ENCODE assay signal across 2 cellular contexts in genomic region chr20:10219993-10220750, GRCh38.
TF ChIP-seq lines count a peak whose summit lies in the region.

No MANE protein-coding gene starts in this region.

TF ChIP-seq in SK-N-SH, 30 proteins besides CTCF, POLR2A, EP300 and RAD21 (continued from another document):
- TF ChIP-seq REST (IDR thresholded peaks at IDR 0.05; ENCODE audit: low read depth, low read length) (no peak), JUND (IDR thresholded peaks at IDR 0.05) (peak; percentile 57), RFX5 (IDR thresholded peaks at IDR 0.05; ENCODE audit: low read length) (no peak), ELF1 (IDR thresholded peaks at IDR 0.05) (no peak), RXRA (IDR thresholded peaks at IDR 0.05; ENCODE audit: borderline replicate concordance, low read depth) (no peak), FOSL2 (IDR thresholded peaks at IDR 0.05; ENCODE audit: borderline replicate concordance, low read depth) (peak; percentile 40; the same call in 1 of the 2 replicates)
TF ChIP-seq in SK-N-SH: peak in this region for 3.

TF ChIP-seq in SK-N-SH treated with all-trans-retinoic acid at 6 μM for 48 hours, 23 proteins besides CTCF, POLR2A, EP300 and RAD21 (continued from another document):
- TF ChIP-seq ZFP30 (CRISPR knock-in tag; IDR thresholded peaks at IDR 0.05) (no peak), SNAI2 (CRISPR knock-in tag; IDR thresholded peaks at IDR 0.05) (no peak), ZFP3 (CRISPR knock-in tag; IDR thresholded peaks at IDR 0.05) (no peak), ISL1 (CRISPR knock-in tag; IDR thresholded peaks at IDR 0.05) (no peak), ZNF565 (CRISPR knock-in tag; conservative IDR thresholded peaks at IDR 0.05; ENCODE audit: low read depth) (no peak), PPARA (CRISPR knock-in tag; IDR thresholded peaks at IDR 0.05; ENCODE audit: borderline replicate concordance) (no peak), GLIS3 (CRISPR knock-in tag; IDR thresholded peaks at IDR 0.05) (no peak)
- TF ChIP-seq, protein P1, sequence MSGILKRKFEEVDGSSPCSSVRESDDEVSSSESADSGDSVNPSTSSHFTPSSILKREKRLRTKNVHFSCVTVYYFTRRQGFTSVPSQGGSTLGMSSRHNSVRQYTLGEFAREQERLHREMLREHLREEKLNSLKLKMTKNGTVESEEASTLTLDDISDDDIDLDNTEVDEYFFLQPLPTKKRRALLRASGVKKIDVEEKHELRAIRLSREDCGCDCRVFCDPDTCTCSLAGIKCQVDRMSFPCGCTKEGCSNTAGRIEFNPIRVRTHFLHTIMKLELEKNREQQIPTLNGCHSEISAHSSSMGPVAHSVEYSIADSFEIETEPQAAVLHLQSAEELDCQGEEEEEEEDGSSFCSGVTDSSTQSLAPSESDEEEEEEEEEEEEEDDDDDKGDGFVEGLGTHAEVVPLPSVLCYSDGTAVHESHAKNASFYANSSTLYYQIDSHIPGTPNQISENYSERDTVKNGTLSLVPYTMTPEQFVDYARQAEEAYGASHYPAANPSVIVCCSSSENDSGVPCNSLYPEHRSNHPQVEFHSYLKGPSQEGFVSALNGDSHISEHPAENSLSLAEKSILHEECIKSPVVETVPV (CRISPR knock-in tag; IDR thresholded peaks at IDR 0.05): no peak
- TF ChIP-seq, protein P2, sequence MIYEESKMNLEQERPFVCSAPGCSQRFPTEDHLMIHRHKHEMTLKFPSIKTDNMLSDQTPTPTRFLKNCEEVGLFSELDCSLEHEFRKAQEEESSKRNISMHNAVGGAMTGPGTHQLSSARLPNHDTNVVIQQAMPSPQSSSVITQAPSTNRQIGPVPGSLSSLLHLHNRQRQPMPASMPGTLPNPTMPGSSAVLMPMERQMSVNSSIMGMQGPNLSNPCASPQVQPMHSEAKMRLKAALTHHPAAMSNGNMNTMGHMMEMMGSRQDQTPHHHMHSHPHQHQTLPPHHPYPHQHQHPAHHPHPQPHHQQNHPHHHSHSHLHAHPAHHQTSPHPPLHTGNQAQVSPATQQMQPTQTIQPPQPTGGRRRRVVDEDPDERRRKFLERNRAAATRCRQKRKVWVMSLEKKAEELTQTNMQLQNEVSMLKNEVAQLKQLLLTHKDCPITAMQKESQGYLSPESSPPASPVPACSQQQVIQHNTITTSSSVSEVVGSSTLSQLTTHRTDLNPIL (CRISPR knock-in tag; IDR thresholded peaks at IDR 0.05; ENCODE audit: low read depth): no peak
